In genomic region chr3:12158387-12159226, GRCh38 we compare ENCODE assay signal across 10 cellular contexts. TPM values are rescaled to one million over a fixed set of nuclear protein-coding genes. Genes with fewer than 3 reads are reported as not detected.
A peak's percentile ranks its signal among the peaks of the same experiment; 100 is the strongest.
DNase-seq lines count a peak whose midpoint lies in the region; ATAC-seq, FAIRE-seq and TF ChIP-seq lines count a peak whose summit lies in the region.
"Had no signal": no experiment of that assay in that cellular context is flagged by ENCODE, and none has a peak within 500 bp of the region (broad histone marks: within the 10 kb centered on the region; RNA-seq: fewer than 3 reads in every experiment).

Gene TIMP4, minus strand, starts transcription at chr3:12158912. Its CDS starts 72 bp downstream, at chr3:12158840.

- peak within 1 kb of the TSS; percentile 58 for H2AFZ ChIP-seq in keratinocyte (ENCODE audit: control insufficient read depth, low read length)

- H3K9me3 ChIP-seq in HUES48 (ENCODE audit: control insufficient read depth, insufficient read depth, low read length) (no peaks in the 10 kb centered on the region), keratinocyte (ENCODE audit: control insufficient read depth, low read depth, low read length) (no peaks in the 10 kb centered on the region), stomach (no peaks in the 10 kb centered on the region)

- ATAC-seq in HG02798 (IDR thresholded peaks at IDR 0.05; ENCODE audit: poor library complexity, unreplicated experiment), result no peak
- ATAC-seq in GM18907 (IDR thresholded peaks at IDR 0.05; ENCODE audit: unreplicated experiment), result no peak
- no peak for ATAC-seq in HG02884 (IDR thresholded peaks at IDR 0.05; ENCODE audit: unreplicated experiment)

- peak within 1 kb of the TSS; percentile 95 for H3K27ac ChIP-seq in HUES48 (ENCODE audit: low read depth, low read length)
- H3K27ac ChIP-seq in keratinocyte (ENCODE audit: control insufficient read depth, insufficient read depth, low read length), result no peak within 1 kb of the TSS
- H3K27ac ChIP-seq in stomach, result peak within 1 kb of the TSS; percentile 9 to 79 (median 64)
- H3K27ac ChIP-seq: HL-60 had no signal

- H3K4me1 ChIP-seq in HUES48 (ENCODE audit: control insufficient read depth, insufficient read depth, low read length) (peaks cover 43% of the 10 kb centered on the region), keratinocyte (ENCODE audit: control insufficient read depth, extremely low read depth, insufficient read depth, low read length) (peaks cover 6% of the 10 kb centered on the region), stomach (peaks cover 10 to 28% (median 19%) of the 10 kb centered on the region in 4 donors)

- TF ChIP-seq POLR2A in stomach (IDR thresholded peaks at IDR 0.05), result no peak

- no peak for TF ChIP-seq EP300 in stomach (IDR thresholded peaks at IDR 0.05)

- peaks cover 12% of the 10 kb centered on the region for H3K36me3 Mint-ChIP-seq in brain
- H3K36me3 Mint-ChIP-seq: activated naive CD4-positive, alpha-beta T cell treated with anti-CD3 and anti-CD28 coated beads, Interleukin-2, amount 10 ng/mL, durations not matched to agents 7 days and 5 days had no signal

- no peaks in the 10 kb centered on the region for H3K9me1 ChIP-seq in keratinocyte (ENCODE audit: control insufficient read depth, extremely low read depth, insufficient read depth, low read length)

- H3K27me3 ChIP-seq in HUES48 (ENCODE audit: control insufficient read depth, insufficient read depth, low read length) (no peaks in the 10 kb centered on the region), keratinocyte (ENCODE audit: control insufficient read depth, extremely low read depth, insufficient read depth, low read length) (no peaks in the 10 kb centered on the region), stomach (peaks cover 0 to 19% (median 0%) of the 10 kb centered on the region in 3 donors)

- 13 to 30% (median 14%) methylated on average over 12 to 34 of the region's 34 CpGs for WGBS in stomach, 5 donors

- no peak for DNase-seq in keratinocyte (ENCODE audit: low read depth, low spot score)
- peak; percentile 49 for DNase-seq in stomach
- DNase-seq in effector CD8-positive, alpha-beta T cell (lab: John Stamatoyannopoulos, UW), result no peak
- DNase-seq: activated naive CD4-positive, alpha-beta T cell treated with anti-CD3 and anti-CD28 coated beads, Interleukin-2, amount 10 ng/mL, durations not matched to agents 7 days and 5 days had no signal

- H3K4me1 Mint-ChIP-seq in brain, result peaks cover 36% of the 10 kb centered on the region
- H3K4me1 Mint-ChIP-seq: activated naive CD4-positive, alpha-beta T cell treated with anti-CD3 and anti-CD28 coated beads, Interleukin-2, amount 10 ng/mL, durations not matched to agents 7 days and 5 days had no signal

- H4K20me1 ChIP-seq in keratinocyte (ENCODE audit: control insufficient read depth, extremely low read depth, insufficient read depth, low read length), result no peaks in the 10 kb centered on the region

- H3K79me2 ChIP-seq in keratinocyte (ENCODE audit: control insufficient read depth, insufficient read depth, low read length), result no peaks in the 10 kb centered on the region

- dilution Hi-C loops in keratinocyte (cut with MboI; ENCODE audit: extremely low pct_ligation_motif_present, low sequenced_read_pairs), result no loop called here

- TF ChIP-seq CTCF in brain (conservative IDR thresholded peaks at IDR 0.05) (no peak), keratinocyte (optimal IDR thresholded peaks at IDR 0.05 in 1 of 3, IDR thresholded peaks at IDR 0.05 in 1 of 3, conservative IDR thresholded peaks at IDR 0.05 in 1 of 3; ENCODE audit: extremely low read depth in 1 of 3, insufficient read depth in 2 of 3, low read length in 3 of 3) (no peak), stomach (IDR thresholded peaks at IDR 0.05) (no peak)

- intact Hi-C loops in stomach (cut with DNase I; ENCODE audit: low total_unique reads), result no loop called here

- peaks cover 18% of the 10 kb centered on the region; the same call in 1 of the 2 replicates for H3K36me3 ChIP-seq in HUES48 (ENCODE audit: control insufficient read depth, insufficient read depth, low read length)
- no peaks in the 10 kb centered on the region for H3K36me3 ChIP-seq in keratinocyte (ENCODE audit: control insufficient read depth in 2 of 2, extremely low read depth in 1 of 2, insufficient read depth in 2 of 2, low read length in 2 of 2)
- peaks cover 0 to 6% (median 0%) of the 10 kb centered on the region in 4 donors for H3K36me3 ChIP-seq in stomach

- peak within 1 kb of the TSS; percentile 9 to 59 (median 29) for H3K4me3 Mint-ChIP-seq in brain
- H3K4me3 Mint-ChIP-seq: activated naive CD4-positive, alpha-beta T cell treated with anti-CD3 and anti-CD28 coated beads, Interleukin-2, amount 10 ng/mL, durations not matched to agents 7 days and 5 days had no signal

- H3K4me2 ChIP-seq in keratinocyte (ENCODE audit: control insufficient read depth, extremely low read depth, insufficient read depth, low read depth, low read length), result peak within 1 kb of the TSS; percentile 71

- no peaks in the 10 kb centered on the region for H3K9me3 Mint-ChIP-seq in brain
- H3K9me3 Mint-ChIP-seq: activated naive CD4-positive, alpha-beta T cell treated with anti-CD3 and anti-CD28 coated beads, Interleukin-2, amount 10 ng/mL, durations not matched to agents 7 days and 5 days had no signal

- H3K4me3 ChIP-seq in HUES48 (ENCODE audit: low read depth, low read length) (peak within 1 kb of the TSS; percentile 65), keratinocyte (ENCODE audit: control insufficient read depth in 2 of 3, extremely low read depth in 1 of 3, insufficient read depth in 2 of 3, low read depth in 1 of 3, low read length in 3 of 3) (peak within 1 kb of the TSS; percentile 25 to 54 (median 30)), stomach (peak within 1 kb of the TSS; percentile 40 to 56 (median 45))

- no peak for FAIRE-seq in keratinocyte (lab: Jason Lieb, UNC)

- peak within 1 kb of the TSS in 4 of 5 experiments; percentile 32 to 80 (median 50) for H3K27ac Mint-ChIP-seq in brain
- H3K27ac Mint-ChIP-seq: activated naive CD4-positive, alpha-beta T cell treated with anti-CD3 and anti-CD28 coated beads, Interleukin-2, amount 10 ng/mL, durations not matched to agents 7 days and 5 days had no signal

- H3K27me3 Mint-ChIP-seq in brain, result peaks cover 3% of the 10 kb centered on the region

- H3K9ac ChIP-seq in HUES48 (ENCODE audit: low read depth, low read length) (peak within 1 kb of the TSS; percentile 60), keratinocyte (ENCODE audit: control insufficient read depth, extremely low read depth, insufficient read depth, low read length) (peak within 1 kb of the TSS; percentile 15)

RNA-seq across cellular contexts. Expression of gene TIMP4, which starts in this region (rescaled TPM):
- polyA plus RNA-seq in brain (ENCODE audit: insufficient read depth, low read depth, low replicate concordance) (9.1 TPM), keratinocyte (0.07 to 0.18 TPM (median 0.09 TPM) in 3 replicates), stomach (10 to 100 TPM in 2 of 3 donors, 1 to 10 TPM in 1; 5.0 to 13.4 (median 11.0) TPM)
- not detected for polyA plus RNA-seq in keratinocyte (2011; ENCODE audit: low read depth)
- polyA plus RNA-seq in keratinocyte (2011; cell fraction: cytosol; rRNA removed), result 0.10 and 0.14 TPM in 2 replicates
- not detected in 2 replicates for polyA plus RNA-seq in keratinocyte (2011; cell fraction: nucleus; rRNA removed)
- polyA plus RNA-seq in keratinocyte (2012; ENCODE audit: low replicate concordance), result not detected in 2 replicates
- polyA minus RNA-seq in keratinocyte, result 0.42 to 0.66 TPM in 2 of 3 replicates, not detected in the other
- not detected for polyA minus RNA-seq in keratinocyte (2011; cell fraction: cytosol; rRNA and poly(A)+ RNA removed)
- polyA minus RNA-seq in keratinocyte (2011; cell fraction: nucleus; rRNA and poly(A)+ RNA removed), result not detected in 2 replicates
- 1 to 10 TPM; 2.6 to 9.9 (median 5.2) TPM for total RNA-seq in stomach
